In the genomic region with DNA sequence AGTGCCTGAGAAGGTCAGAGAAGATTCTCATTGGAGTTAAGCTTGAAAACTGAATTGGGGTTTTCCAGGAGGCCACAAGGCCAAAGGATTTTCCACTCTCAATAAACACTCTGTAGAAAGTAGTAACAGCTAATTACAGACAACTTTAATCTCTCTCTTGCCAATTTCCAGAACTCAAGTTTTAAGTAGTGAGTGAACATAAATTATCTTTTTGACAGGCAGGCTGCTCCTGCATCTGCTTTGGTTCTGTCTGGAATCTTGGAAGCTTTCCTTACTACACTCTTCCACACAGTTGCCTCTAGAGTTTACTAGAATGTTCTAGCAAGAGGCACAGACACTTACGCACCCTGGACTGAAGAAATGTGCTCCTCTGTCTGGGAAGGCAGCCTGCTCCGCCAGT, we compare ENCODE assay signal across 23 cellular contexts.
"Had no signal": no experiment of that assay in that cellular context is flagged by ENCODE, and none has a peak within 500 bp of the region (broad histone marks: within the 10 kb centered on the region; RNA-seq: fewer than 3 reads in every experiment).

No MANE protein-coding gene starts in this region.

- H3K4me1 ChIP-seq: foreskin keratinocyte, gastroesophageal sphincter, heart left ventricle, parathyroid adenoma, stomach, thyroid gland, vagina had no signal

- H2AFZ ChIP-seq: hepatocyte, parathyroid adenoma had no signal

- H3K79me2 ChIP-seq: hepatocyte, parathyroid adenoma had no signal

- H3K9ac ChIP-seq: parathyroid adenoma had no signal

- H3K4me3 ChIP-seq: gastroesophageal sphincter, heart left ventricle, hepatocyte, lung, mucosa of descending colon, sigmoid colon, stomach, thyroid gland, vagina had no signal

- H3K4me2 ChIP-seq: hepatocyte had no signal

- H3K27me3 ChIP-seq: heart left ventricle, hepatocyte, sigmoid colon, thyroid gland, vagina had no signal

- H3K27ac ChIP-seq: foreskin keratinocyte, gastroesophageal sphincter, heart left ventricle, hepatocyte, parathyroid adenoma, stomach, thyroid gland, vagina had no signal

- H3K9me3 ChIP-seq: gastroesophageal sphincter, heart left ventricle, mucosa of descending colon, sigmoid colon, stomach, thyroid gland, vagina had no signal

- H3K36me3 ChIP-seq: gastroesophageal sphincter, heart left ventricle, sigmoid colon, stomach, thyroid gland, vagina had no signal

- DNase-seq: cortex of kidney; effector memory CD8-positive, alpha-beta T cell; foreskin keratinocyte; heart left ventricle; kidney; mucosa of descending colon; naive B cell; right cardiac atrium; sigmoid colon; stimulated activated CD4-positive, alpha-beta T cell treated with anti-CD3 and anti-CD28 coated beads, Interleukin-2, amount 100 ng/mL, for 24 hours; stimulated activated CD4-positive, alpha-beta T cell treated with anti-CD3 and anti-CD28 coated beads, Interleukin-4, amount 100 ng/mL, for 24 hours; stimulated activated naive CD4-positive, alpha-beta T cell treated with Interleukin-2 at 50 U/mL for 16 hours; stomach; thyroid gland; trophoblast cell had no signal

- ATAC-seq: effector memory CD8-positive, alpha-beta T cell; foreskin keratinocyte; gastroesophageal sphincter; heart left ventricle; left lobe of liver; mucosa of descending colon; natural killer cell treated with Interleukin-12 subunit alpha and Interleukin-12 subunit beta and Interleukin-15 and Interleukin-18, amount 100 ng/mL, for 72 hours; right cardiac atrium; stimulated activated effector memory CD8-positive, alpha-beta T cell treated with anti-CD3 and anti-CD28 coated beads, Interleukin-12 subunit alpha, Interleukin-12 subunit beta, amount 100 ng/mL, for 72 hours had no signal
